Comparison of ENCODE assay signal across 9 cellular contexts in genomic region chr18:48136051-48136543, GRCh38.
DNase-seq lines count a peak whose midpoint lies in the region; ATAC-seq and TF ChIP-seq lines count a peak whose summit lies in the region.
"Had no signal": no experiment of that assay in that cellular context is flagged by ENCODE, and none has a peak within 500 bp of the region (broad histone marks: within the 10 kb centered on the region; RNA-seq: fewer than 3 reads in every experiment).

No MANE protein-coding gene starts in this region.

- no peak for TF ChIP-seq POLR2A in Peyer's patch (IDR thresholded peaks at IDR 0.05)
- TF ChIP-seq POLR2A in prostate gland (IDR thresholded peaks at IDR 0.05): no peak

- WGBS in prostate gland: under 1% methylated on average over 36 of the region's 43 CpGs

- DNase-seq in DMS79 treated with DMSO at 0.1 percent for 48 hours (lab: John Stamatoyannopoulos, UW) (peak; percentile 46), Peyer's patch (peak in 1 of 3 donors; percentile 71), left ventricle myocardium superior (peak; percentile 62), prostate gland (ENCODE audit: low spot score) (no peak), G401 (ENCODE audit: low spot score) (no peak), NCI-H187 treated with DMSO at 0.1 percent for 48 hours (lab: John Stamatoyannopoulos, UW) (no peak)
- DNase-seq in stimulated activated CD4-positive, alpha-beta T cell treated with anti-CD3 and anti-CD28 coated beads, Interleukin-4, amount 100 ng/mL, for 4 hours: no peak
- DNase-seq: activated naive CD8-positive, alpha-beta T cell treated with anti-CD3 and anti-CD28 coated beads, Interleukin-2, amount 50 U/mL, for 24 hours had no signal

- intact Hi-C loops in left ventricle myocardium superior (cut with micrococcal nuclease) (no loop called here), prostate gland (cut with DNase I) (no loop called here)

- H3K27me3 ChIP-seq in Peyer's patch: no peaks in the 10 kb centered on the region
- H3K27me3 ChIP-seq in prostate gland (replicated peaks; ENCODE audit: insufficient read depth): no peaks in the 10 kb centered on the region

- H3K9me3 ChIP-seq in Peyer's patch (no peaks in the 10 kb centered on the region), prostate gland (no peaks in the 10 kb centered on the region)

- in situ Hi-C loops in G401 (cut with HindIII; ENCODE audit: low sequenced_read_pairs): no loop called here

- peak in 3 of 6 experiments; percentile 9 to 25 (median 23) for TF ChIP-seq CTCF in Peyer's patch (IDR thresholded peaks at IDR 0.05)
- peak in 2 of 4 experiments; percentile 3 to 5 for TF ChIP-seq CTCF in prostate gland (IDR thresholded peaks at IDR 0.05)

- H3K4me1 ChIP-seq in Peyer's patch: peaks cover 0 to 40% (median 3%) of the 10 kb centered on the region in 4 donors
- H3K4me1 ChIP-seq in prostate gland (replicated peaks): peaks cover 10% of the 10 kb centered on the region

- H3K27ac ChIP-seq in Peyer's patch (peak overlapping the region in 3 of 4 donors; percentile 63 to 83 (median 80)), prostate gland (peak overlapping the region; percentile 56 to 58)

- H3K4me3 ChIP-seq in Peyer's patch (peak overlapping the region; percentile 32 to 72 (median 53)), prostate gland (peak overlapping the region; percentile 42 to 52)

- H3K36me3 ChIP-seq in Peyer's patch: no peaks in the 10 kb centered on the region
- H3K36me3 ChIP-seq in prostate gland: no peaks in the 10 kb centered on the region

- ATAC-seq in left ventricle myocardium superior (peak; percentile 42), HG02588 (IDR thresholded peaks at IDR 0.05; ENCODE audit: unreplicated experiment) (no peak)
- ATAC-seq: activated naive CD8-positive, alpha-beta T cell treated with anti-CD3 and anti-CD28 coated beads, Interleukin-2, amount 50 U/mL, for 24 hours had no signal

Comparison
In these comparisons a context has a peak if more than half of its experiments do, and no peak if none do; other contexts are left out.
1. DNase-seq: peak in DMS79 treated with DMSO at 0.1 percent for 48 hours (single experiment) and left ventricle myocardium superior (single experiment); none in prostate gland (single experiment), G401 (single experiment), NCI-H187 treated with DMSO at 0.1 percent for 48 hours (single experiment) and stimulated activated CD4-positive, alpha-beta T cell treated with anti-CD3 and anti-CD28 coated beads, Interleukin-4, amount 100 ng/mL, for 4 hours (0 of 2).